In the genomic region with DNA sequence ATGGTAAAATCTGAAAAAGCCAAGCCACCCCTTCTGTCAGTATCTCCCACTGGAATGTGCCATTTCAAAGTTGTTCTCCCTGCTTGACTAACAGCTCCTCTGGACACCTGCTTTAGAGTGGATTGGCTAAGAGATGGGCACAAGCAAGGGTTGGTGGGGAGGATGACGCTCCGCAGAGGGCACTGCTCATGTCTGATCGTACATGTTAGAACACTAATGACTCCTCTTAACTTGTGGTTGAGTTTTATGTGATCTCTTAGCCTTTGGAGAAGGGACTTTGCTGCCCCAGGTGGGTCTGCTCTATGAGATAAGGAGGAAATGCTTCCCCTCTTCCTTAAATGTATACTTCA, we compare ENCODE assay signal across 22 cellular contexts. TPM values are rescaled to one million over a fixed set of nuclear protein-coding genes. Genes with fewer than 3 reads are reported as not detected.
DNase-seq lines count a peak whose midpoint lies in the region; ATAC-seq, FAIRE-seq and TF ChIP-seq lines count a peak whose summit lies in the region.
"Had no signal": no experiment of that assay in that cellular context is flagged by ENCODE, and none has a peak within 500 bp of the region (broad histone marks: within the 10 kb centered on the region; RNA-seq: fewer than 3 reads in every experiment).

No MANE protein-coding gene starts in this region.

- no peaks in the 10 kb centered on the region for H3K79me2 ChIP-seq in SK-N-SH (ENCODE audit: insufficient read depth)
- no peaks in the 10 kb centered on the region for H3K79me2 ChIP-seq in smooth muscle cell (ENCODE audit: low read depth)

- H4K20me1 ChIP-seq in SK-N-SH (ENCODE audit: insufficient read depth), result no peaks in the 10 kb centered on the region
- no peaks in the 10 kb centered on the region for H4K20me1 ChIP-seq in smooth muscle cell (ENCODE audit: low read depth)

- H3K27ac Mint-ChIP-seq in nephron, result peak overlapping the region; percentile 96 to 99 (median 97)
- no peak overlapping the region for H3K27ac Mint-ChIP-seq in activated CD8-positive, alpha-beta T cell treated with anti-CD3 and anti-CD28 coated beads for 36 hours
- H3K27ac Mint-ChIP-seq: activated naive CD8-positive, alpha-beta T cell treated with anti-CD3 and anti-CD28 coated beads, Interleukin-2, amount 10 ng/mL, durations not matched to agents 7 days and 5 days; WTC11 had no signal

- peak; percentile 52 for FAIRE-seq in bronchial epithelial cell (lab: Jason Lieb, UNC)
- FAIRE-seq: colon, GM12891 had no signal

- POLR2A ChIA-PET in SK-N-SH (lab: Yijun Ruan, JAX), result interaction anchor here (0.8 kb wide), 1 partner anchor 8 kb away, joined by 3 read pairs; a partner anchor contains a TSS
- POLR2A ChIA-PET in activated CD8-positive, alpha-beta T cell treated with anti-CD3 and anti-CD28 coated beads for 36 hours (lab: Charles Lee), result interaction anchor here (0.6 to 0.7 kb wide), 2 partner anchors 171 to 267 kb away, joined by 3 to 4 read pairs; no protein-coding TSS in a partner anchor

- no peak for ATAC-seq in SK-N-SH treated with all-trans-retinoic acid at 6 μM for 48 hours
- ATAC-seq in activated CD8-positive, alpha-beta T cell treated with anti-CD3 and anti-CD28 coated beads for 36 hours, result no peak

- DNase-seq in SK-N-SH, result no peak
- no peak for DNase-seq in bronchial epithelial cell (ENCODE audit: low read depth)
- no peak for DNase-seq in smooth muscle cell (lab: John Stamatoyannopoulos, UW; ENCODE audit: unreplicated experiment)
- DNase-seq in activated CD8-positive, alpha-beta T cell treated with anti-CD3 and anti-CD28 coated beads for 36 hours, result no peak
- no peak for DNase-seq in HCEC 1CT
- DNase-seq in DMS153 treated with DMSO at 0.1 percent for 48 hours (lab: John Stamatoyannopoulos, UW; ENCODE audit: unreplicated experiment), result no peak
- DNase-seq: activated effector memory CD4-positive, alpha-beta T cell treated with Interleukin-2 at 50 U/mL for 16 hours; activated naive CD8-positive, alpha-beta T cell treated with anti-CD3 and anti-CD28 coated beads, Interleukin-2, amount 10 ng/mL, durations not matched to agents 7 days and 5 days; NCI-H1436 treated with DMSO at 0.1 percent for 48 hours; NCI-H2171 treated with DMSO at 0.1 percent for 48 hours; stomach; T-helper 2 cell; transverse colon had no signal

- peak overlapping the region; percentile 83 to 96 for H3K27ac ChIP-seq in SK-N-SH (ENCODE audit: low read depth in 2 of 2, low read length in 1 of 2)
- H3K27ac ChIP-seq in smooth muscle cell (ENCODE audit: low read depth), result peak overlapping the region; percentile 99
- H3K27ac ChIP-seq: 22Rv1, neutrophil had no signal

- peak overlapping the region; percentile 85; the same call in 1 of the 2 replicates for H2AFZ ChIP-seq in SK-N-SH (ENCODE audit: low read depth)
- no peak overlapping the region for H2AFZ ChIP-seq in smooth muscle cell (ENCODE audit: low read depth)

- peak overlapping the region; percentile 69; the same call in 1 of the 2 replicates for H3K9ac ChIP-seq in SK-N-SH
- no peak overlapping the region for H3K9ac ChIP-seq in smooth muscle cell (ENCODE audit: low read depth)

- H3K9me3 Mint-ChIP-seq in nephron, result no peaks in the 10 kb centered on the region
- no peaks in the 10 kb centered on the region for H3K9me3 Mint-ChIP-seq in activated CD8-positive, alpha-beta T cell treated with anti-CD3 and anti-CD28 coated beads for 36 hours
- H3K9me3 Mint-ChIP-seq: activated naive CD8-positive, alpha-beta T cell treated with anti-CD3 and anti-CD28 coated beads, Interleukin-2, amount 10 ng/mL, durations not matched to agents 7 days and 5 days; WTC11 had no signal

- no peak for TF ChIP-seq RAD21 in SK-N-SH (IDR thresholded peaks at IDR 0.05; ENCODE audit: low read length)

- H3F3A ChIP-seq in SK-N-SH (replicated peaks; ENCODE audit: insufficient read depth) (peaks cover 29% of the 10 kb centered on the region), smooth muscle cell (ENCODE audit: low read depth) (peaks cover 19% of the 10 kb centered on the region)

- H3K4me1 ChIP-seq in SK-N-SH (ENCODE audit: control insufficient read depth in 1 of 2, insufficient read depth in 2 of 2, low read depth in 1 of 2, low read length in 1 of 2) (peaks cover 16 to 18% of the 10 kb centered on the region in 2 experiments; a peak in 2 of 4 replicates), smooth muscle cell (ENCODE audit: low read depth) (peaks cover 14% of the 10 kb centered on the region)

- intact Hi-C loops in activated CD8-positive, alpha-beta T cell treated with anti-CD3 and anti-CD28 coated beads for 36 hours (cut with micrococcal nuclease), result no loop called here

- H3K27me3 ChIP-seq in SK-N-SH (ENCODE audit: insufficient read depth) (no peaks in the 10 kb centered on the region), bronchial epithelial cell (ENCODE audit: control insufficient read depth, insufficient read depth, low read length) (no peaks in the 10 kb centered on the region), smooth muscle cell (ENCODE audit: low read depth) (no peaks in the 10 kb centered on the region)
- H3K27me3 ChIP-seq: neutrophil, stomach, transverse colon had no signal

- peak overlapping the region in 1 of 3 experiments; percentile 23 for H3K4me3 Mint-ChIP-seq in nephron
- no peak overlapping the region for H3K4me3 Mint-ChIP-seq in activated CD8-positive, alpha-beta T cell treated with anti-CD3 and anti-CD28 coated beads for 36 hours
- H3K4me3 Mint-ChIP-seq: activated naive CD8-positive, alpha-beta T cell treated with anti-CD3 and anti-CD28 coated beads, Interleukin-2, amount 10 ng/mL, durations not matched to agents 7 days and 5 days; WTC11 had no signal

- CTCF ChIA-PET in SK-N-SH (lab: Yijun Ruan, JAX), result interaction anchor here (0.9 to 3.8 kb wide), 4 partner anchors 14 to 204 kb away, joined by 3 to 21 read pairs (median 3); no protein-coding TSS in a partner anchor
- CTCF ChIA-PET in activated CD8-positive, alpha-beta T cell treated with anti-CD3 and anti-CD28 coated beads for 36 hours (lab: Charles Lee), result interaction anchor here (1.0 to 1.3 kb wide), 3 partner anchors 8 to 39 kb away, joined by 3 read pairs; a partner anchor contains a TSS

- peak overlapping the region; percentile 64 for H3K4me2 ChIP-seq in SK-N-SH
- H3K4me2 ChIP-seq in smooth muscle cell, result peak overlapping the region; percentile 80

- no peaks in the 10 kb centered on the region for H3K9me3 ChIP-seq in SK-N-SH
- no peaks in the 10 kb centered on the region for H3K9me3 ChIP-seq in smooth muscle cell (replicated peaks; ENCODE audit: low read depth)
- H3K9me3 ChIP-seq: neutrophil, stomach, transverse colon had no signal

- TF ChIP-seq EP300 in SK-N-SH (IDR thresholded peaks at IDR 0.05; ENCODE audit: borderline replicate concordance in 1 of 2, low read depth in 1 of 2, low read length in 1 of 2), result no peak

- WGBS in SK-N-SH (ENCODE audit: low lambda C conversion rate), result 100% methylated on average over 2 of the region's 3 CpGs
- 81% methylated on average over 3 of the region's 3 CpGs for WGBS in smooth muscle cell (ENCODE audit: low lambda C conversion rate)

- no peaks in the 10 kb centered on the region for H3K9me2 ChIP-seq in SK-N-SH

- H3K4me1 Mint-ChIP-seq in nephron, result peaks cover 66% of the 10 kb centered on the region
- peaks cover 2% of the 10 kb centered on the region for H3K4me1 Mint-ChIP-seq in activated CD8-positive, alpha-beta T cell treated with anti-CD3 and anti-CD28 coated beads for 36 hours (ENCODE audit: low read depth)
- H3K4me1 Mint-ChIP-seq: activated naive CD8-positive, alpha-beta T cell treated with anti-CD3 and anti-CD28 coated beads, Interleukin-2, amount 10 ng/mL, durations not matched to agents 7 days and 5 days had no signal

- TF ChIP-seq CTCF in SK-N-SH (IDR thresholded peaks at IDR 0.05), result no peak
- no peak for TF ChIP-seq CTCF in bronchial epithelial cell (IDR thresholded peaks at IDR 0.05; ENCODE audit: insufficient read depth, low read length, severe bottlenecking)
- no peak for TF ChIP-seq CTCF in nephron (IDR thresholded peaks at IDR 0.05; ENCODE audit: unreplicated experiment in 3 of 3)
- TF ChIP-seq CTCF in smooth muscle cell (IDR thresholded peaks at IDR 0.05; ENCODE audit: borderline replicate concordance, insufficient read depth, poor library complexity, severe bottlenecking), result no peak
- TF ChIP-seq CTCF in activated CD8-positive, alpha-beta T cell treated with anti-CD3 and anti-CD28 coated beads for 36 hours (IDR thresholded peaks at IDR 0.05), result no peak

- no peaks in the 10 kb centered on the region for H3K27me3 Mint-ChIP-seq in nephron (ENCODE audit: low read depth)
- H3K27me3 Mint-ChIP-seq in activated CD8-positive, alpha-beta T cell treated with anti-CD3 and anti-CD28 coated beads for 36 hours, result peaks cover 2% of the 10 kb centered on the region

- no peak overlapping the region for H3K4me3 ChIP-seq in SK-N-SH (ENCODE audit: low read depth in 2 of 2, low read length in 1 of 2)
- no peak overlapping the region for H3K4me3 ChIP-seq in bronchial epithelial cell (ENCODE audit: low read depth, low read length)
- no peak overlapping the region for H3K4me3 ChIP-seq in smooth muscle cell
- H3K4me3 ChIP-seq: stomach, transverse colon had no signal

- no peaks in the 10 kb centered on the region for H3K36me3 Mint-ChIP-seq in nephron (ENCODE audit: low read depth)
- no peaks in the 10 kb centered on the region for H3K36me3 Mint-ChIP-seq in activated CD8-positive, alpha-beta T cell treated with anti-CD3 and anti-CD28 coated beads for 36 hours (ENCODE audit: low read depth)
- H3K36me3 Mint-ChIP-seq: activated naive CD8-positive, alpha-beta T cell treated with anti-CD3 and anti-CD28 coated beads, Interleukin-2, amount 10 ng/mL, durations not matched to agents 7 days and 5 days; WTC11 had no signal

- H3K36me3 ChIP-seq in SK-N-SH (replicated peaks in 1 of 2; ENCODE audit: control insufficient read depth in 1 of 2, insufficient read depth in 2 of 2, low read length in 1 of 2) (no peaks in the 10 kb centered on the region), bronchial epithelial cell (ENCODE audit: control insufficient read depth, insufficient read depth, low read length) (no peaks in the 10 kb centered on the region), smooth muscle cell (ENCODE audit: low read depth) (no peaks in the 10 kb centered on the region)
- H3K36me3 ChIP-seq: neutrophil, stomach, transverse colon had no signal

TF ChIP-seq in SK-N-SH, 30 proteins besides CTCF, POLR2A, EP300 and RAD21 (continues in another document):
- TF ChIP-seq ELF1 (IDR thresholded peaks at IDR 0.05), result no peak

RNA-seq across cellular contexts. Expression of a gene that starts 8.2 kb away (rescaled TPM):
- polyA plus RNA-seq in SK-N-SH (2012; rRNA removed) (0.07 and 0.11 TPM in 2 replicates), smooth muscle cell (not detected in 2 replicates)
- polyA plus RNA-seq in SK-N-SH (2012; cell fraction: cytosol; rRNA removed), result 0.04 and 0.05 TPM in 2 replicates
- polyA plus RNA-seq in SK-N-SH (2012; cell fraction: nucleus; rRNA removed), result 0.46 and 0.64 TPM in 2 replicates
- total RNA-seq in bronchial epithelial cell (not detected in 2 replicates), smooth muscle cell (not detected in 2 replicates)
- not detected for total RNA-seq in activated CD8-positive, alpha-beta T cell treated with anti-CD3 and anti-CD28 coated beads for 36 hours
- total RNA-seq: activated naive CD8-positive, alpha-beta T cell treated with anti-CD3 and anti-CD28 coated beads, Interleukin-2, amount 10 ng/mL, durations not matched to agents 7 days and 5 days; left cardiac atrium; mesenteric fat pad; transverse colon; WTC11 had no signal

RNA-seq across cellular contexts. Expression of a gene that starts 31.2 kb away (rescaled TPM):
- 16.1 and 19.7 TPM in 2 replicates for polyA plus RNA-seq in SK-N-SH (2012; rRNA removed)
- polyA plus RNA-seq in SK-N-SH (2012; cell fraction: cytosol; rRNA removed), result 17.1 and 21.4 TPM in 2 replicates
- polyA plus RNA-seq in SK-N-SH (2012; cell fraction: nucleus; rRNA removed), result 12.2 and 15.3 TPM in 2 replicates
- 1.8 and 2.3 TPM in 2 replicates for total RNA-seq in bronchial epithelial cell
- total RNA-seq in smooth muscle cell, result 17.0 and 21.8 TPM in 2 replicates
- polyA plus RNA-seq in smooth muscle cell, result 10.9 and 14.8 TPM in 2 replicates
- under 1 TPM; 0.65 to 0.70 TPM for total RNA-seq in activated CD8-positive, alpha-beta T cell treated with anti-CD3 and anti-CD28 coated beads for 36 hours
